Comparison of ENCODE assay signal across 1 cellular context in genomic region chr12:107607464-107608392, GRCh38.
TF ChIP-seq lines count a peak whose summit lies in the region.

No MANE protein-coding gene starts in this region.

TF ChIP-seq in HEK293, 187 proteins besides CTCF, POLR2A, EP300 and RAD21 (continued from another document):
- no peak for TF ChIP-seq PRDM6 (tag by site-specific recombination; IDR thresholded peaks at IDR 0.05)
- no peak for TF ChIP-seq ZNF830 (tag by site-specific recombination; IDR thresholded peaks at IDR 0.05; ENCODE audit: low read depth)
- no peak for TF ChIP-seq ZSCAN4 (tag by site-specific recombination; IDR thresholded peaks at IDR 0.05)
